Comparison of ENCODE assay signal across 12 cellular contexts in genomic region chr1:175572932-175573871, GRCh38.
A peak's percentile ranks its signal among the peaks of the same experiment; 100 is the strongest.
DNase-seq lines count a peak whose midpoint lies in the region; ATAC-seq and TF ChIP-seq lines count a peak whose summit lies in the region.
"Had no signal": no experiment of that assay in that cellular context is flagged by ENCODE, and none has a peak within 500 bp of the region (broad histone marks: within the 10 kb centered on the region; RNA-seq: fewer than 3 reads in every experiment).

No MANE protein-coding gene starts in this region.

- H3K4me3 ChIP-seq in breast epithelium: no peak overlapping the region
- H3K4me3 ChIP-seq in sigmoid colon: no peak overlapping the region

- no peaks in the 10 kb centered on the region for H3K36me3 ChIP-seq in breast epithelium
- H3K36me3 ChIP-seq in sigmoid colon: no peaks in the 10 kb centered on the region

- no peak for TF ChIP-seq EP300 in sigmoid colon (IDR thresholded peaks at IDR 0.05)

- H3K27me3 ChIP-seq in breast epithelium (peaks cover 0 to 7% of the 10 kb centered on the region in 2 donors), sigmoid colon (no peaks in the 10 kb centered on the region)

- no peak for TF ChIP-seq CTCF in MCF 10A (IDR thresholded peaks at IDR 0.05; ENCODE audit: unreplicated experiment)
- TF ChIP-seq CTCF in breast epithelium (IDR thresholded peaks at IDR 0.05): no peak
- TF ChIP-seq CTCF in sigmoid colon (IDR thresholded peaks at IDR 0.05): no peak

- no peak overlapping the region for H3K27ac ChIP-seq in breast epithelium
- H3K27ac ChIP-seq in sigmoid colon: no peak overlapping the region

- no peaks in the 10 kb centered on the region for H3K4me1 ChIP-seq in breast epithelium
- H3K4me1 ChIP-seq in sigmoid colon: no peaks in the 10 kb centered on the region

- no peak overlapping the region for H3K27ac Mint-ChIP-seq in MCF 10A (ENCODE audit: low read depth, unreplicated experiment)
- H3K27ac Mint-ChIP-seq: activated T-helper 1 cell treated with anti-CD3 and anti-CD28 coated beads, Interleukin-12 subunit alpha, Interleukin-12 subunit beta, Interleukin-2, Interleukin-4 antibody, amounts not matched to agents 30 ng/mL and 10 ng/mL and 1 ng/mL, durations not matched to agents 14 hours and 24 hours and 36 hours had no signal

- no peak for TF ChIP-seq POLR2A in breast epithelium (IDR thresholded peaks at IDR 0.05)
- no peak for TF ChIP-seq POLR2A in sigmoid colon (IDR thresholded peaks at IDR 0.05)

- POLR2A ChIA-PET in MCF 10A (lab: Yijun Ruan, JAX): interaction anchor here (0.6 to 1.2 kb wide), 6 partner anchors 11 to 634 kb away, joined by 3 to 4 read pairs (median 3); no protein-coding TSS in a partner anchor

- H3K4me1 Mint-ChIP-seq in MCF 10A (ENCODE audit: insufficient read depth, unreplicated experiment): peaks cover 8% of the 10 kb centered on the region

- intact Hi-C loops in MCF 10A (cut with micrococcal nuclease) (no loop called here), breast epithelium (cut with DNase I; ENCODE audit: low total_unique reads) (no loop called here), sigmoid colon (cut with DNase I) (no loop called here), left colon (cut with DNase I, micrococcal nuclease) (no loop called here)

- H3K9me3 Mint-ChIP-seq in MCF 10A (ENCODE audit: unreplicated experiment): no peaks in the 10 kb centered on the region
- H3K9me3 Mint-ChIP-seq: activated T-helper 1 cell treated with anti-CD3 and anti-CD28 coated beads, Interleukin-12 subunit alpha, Interleukin-12 subunit beta, Interleukin-2, Interleukin-4 antibody, amounts not matched to agents 30 ng/mL and 10 ng/mL and 1 ng/mL, durations not matched to agents 14 hours and 24 hours and 36 hours had no signal

- CTCF ChIA-PET in MCF 10A (lab: Yijun Ruan, JAX): interaction anchor here (0.7 to 1.8 kb wide), 6 partner anchors 10 to 223 kb away, joined by 3 to 6 read pairs (median 5); no protein-coding TSS in a partner anchor

- H3K4me3 Mint-ChIP-seq in MCF 10A (ENCODE audit: unreplicated experiment): no peak overlapping the region
- H3K4me3 Mint-ChIP-seq: activated T-helper 1 cell treated with anti-CD3 and anti-CD28 coated beads, Interleukin-12 subunit alpha, Interleukin-12 subunit beta, Interleukin-2, Interleukin-4 antibody, amounts not matched to agents 30 ng/mL and 10 ng/mL and 1 ng/mL, durations not matched to agents 14 hours and 24 hours and 36 hours had no signal

- ATAC-seq in left colon (no peak), HG03097 (IDR thresholded peaks at IDR 0.05; ENCODE audit: low FRiP score, unreplicated experiment) (no peak)

- peaks cover 34% of the 10 kb centered on the region for H3K27me3 Mint-ChIP-seq in MCF 10A (ENCODE audit: insufficient read depth, unreplicated experiment)

- BruUV-seq in MCF 10A (replicated peaks; lab: Mats Ljungman, UMichigan): no TSS peak

- DNase-seq in MCF 10A (ENCODE audit: unreplicated experiment) (peak; percentile 94), breast epithelium (ENCODE audit: low spot score in 2 of 2) (no peak), NCI-H510A (lab: John Stamatoyannopoulos, UW) (peak; percentile 79), cerebellar cortex (ENCODE audit: low spot score) (peak; percentile 91), sigmoid colon (no peak), left colon (no peak)
- no peak for DNase-seq in stimulated activated CD8-positive, alpha-beta memory T cell treated with anti-CD3 and anti-CD28 coated beads, Interleukin-4, amount 100 ng/mL, for 48 hours
- DNase-seq: 8988T; activated CD4-positive, alpha-beta T cell treated with anti-CD3 and anti-CD28 coated beads for 1 hour; NCI-H1436 had no signal

- 28 to 31% methylated on average over 11 of the region's 11 CpGs for WGBS in sigmoid colon, 2 donors

- no peaks in the 10 kb centered on the region for H3K36me3 Mint-ChIP-seq in MCF 10A (ENCODE audit: insufficient read depth, unreplicated experiment)

- no peaks in the 10 kb centered on the region for H3K9me3 ChIP-seq in breast epithelium
- H3K9me3 ChIP-seq in sigmoid colon: no peaks in the 10 kb centered on the region

Comparison
In these comparisons a context has a peak if more than half of its experiments do, and no peak if none do; other contexts are left out.
1. DNase-seq: peak in MCF 10A (single experiment), NCI-H510A (single experiment) and cerebellar cortex (single experiment); none in breast epithelium (0 of 2), sigmoid colon (single experiment), left colon (0 of 2) and stimulated activated CD8-positive, alpha-beta memory T cell treated with anti-CD3 and anti-CD28 coated beads, Interleukin-4, amount 100 ng/mL, for 48 hours (single experiment).